Comparison of ENCODE assay signal across 36 cellular contexts in genomic region chr6:22910370-22910769, GRCh38.
"Had no signal": no experiment of that assay in that cellular context is flagged by ENCODE, and none has a peak within 500 bp of the region (broad histone marks: within the 10 kb centered on the region; RNA-seq: fewer than 3 reads in every experiment).

No MANE protein-coding gene starts in this region.

- H3K9me3 ChIP-seq: MG63 had no signal

- DNase-seq: Karpas-422, Kasumi-1, MG63, MM.1S, MV-4-11, NCI-H1048, NCI-H1092, NCI-H1092 treated with DMSO at 0.1 percent for 48 hours, NCI-H1105, NCI-H1105 treated with DMSO at 0.1 percent for 48 hours, NCI-H1417, NCI-H1417 treated with DMSO at 0.1 percent for 48 hours, NCI-H1436, NCI-H1436 treated with DMSO at 0.1 percent for 48 hours, NCI-H146, NCI-H1694, NCI-H1694 treated with DMSO at 0.1 percent for 48 hours, NCI-H187, NCI-H187 treated with DMSO at 0.1 percent for 48 hours, NCI-H1930, NCI-H2029, NCI-H2029 treated with DMSO at 0.1 percent for 48 hours, NCI-H2081, NCI-H2081 treated with DMSO at 0.1 percent for 48 hours, NCI-H2107, NCI-H2171, NCI-H2171 treated with DMSO at 0.1 percent for 48 hours, NCI-H2227 treated with DMSO at 0.1 percent for 48 hours, NCI-H226, NCI-H345, NCI-H446, NCI-H446 treated with DMSO at 0.1 percent for 48 hours, NCI-H510A, NCI-H510A treated with DMSO at 0.1 percent for 48 hours, NCI-H524, NCI-H524 treated with DMSO at 0.1 percent for 48 hours had no signal

- H3K27me3 ChIP-seq: MG63 had no signal

- H3K36me3 ChIP-seq: MG63 had no signal

- H3K4me3 ChIP-seq: MG63 had no signal
